ENCODE assay signal across 8 cellular contexts in the genomic region with DNA sequence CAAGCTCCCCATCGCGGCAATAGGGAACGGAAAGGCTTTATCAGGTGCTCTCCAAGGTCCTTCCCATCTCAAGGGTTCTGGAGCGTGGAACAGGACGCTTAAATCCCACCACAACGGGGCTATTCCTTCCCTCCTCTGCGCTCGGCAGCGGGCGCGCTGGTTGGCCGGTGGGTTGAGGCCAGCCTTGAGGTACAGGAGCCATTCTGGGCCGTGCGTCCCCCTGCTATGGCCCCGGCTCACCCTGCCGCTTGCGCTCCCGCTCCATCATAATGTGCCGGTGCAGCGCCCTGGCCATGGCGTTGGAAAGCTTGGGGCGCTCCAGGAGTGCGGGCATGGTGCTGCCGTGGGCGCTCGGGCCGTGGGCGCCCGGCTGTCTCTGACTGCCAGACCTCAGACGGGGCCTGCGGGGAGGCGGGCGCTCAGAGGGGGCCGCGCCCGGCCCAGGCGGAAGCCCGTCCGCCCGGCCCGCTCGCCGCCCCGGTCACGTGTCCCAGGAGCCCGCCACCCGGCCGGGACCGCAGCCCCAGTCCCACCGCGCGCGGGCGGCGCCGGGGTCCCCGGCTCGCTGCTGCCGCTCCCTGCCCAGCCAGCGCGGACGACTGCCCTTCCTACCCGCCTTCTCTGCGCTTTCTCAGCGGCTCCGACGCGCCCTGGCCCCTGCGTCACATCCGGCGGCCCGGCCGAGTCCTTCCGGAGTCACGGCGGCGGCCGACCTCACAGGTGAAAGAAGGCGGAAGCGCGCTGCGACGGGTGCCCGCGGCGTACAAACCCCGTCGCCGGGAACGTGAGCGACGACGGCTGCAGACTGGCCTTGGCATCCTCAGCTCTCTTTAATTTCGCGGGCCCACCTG. TPM values are rescaled to one million over a fixed set of nuclear protein-coding genes. Genes with fewer than 3 reads are reported as not detected.
DNase-seq lines count a peak whose midpoint lies in the region; TF ChIP-seq lines count a peak whose summit lies in the region.

A gene with protein sequence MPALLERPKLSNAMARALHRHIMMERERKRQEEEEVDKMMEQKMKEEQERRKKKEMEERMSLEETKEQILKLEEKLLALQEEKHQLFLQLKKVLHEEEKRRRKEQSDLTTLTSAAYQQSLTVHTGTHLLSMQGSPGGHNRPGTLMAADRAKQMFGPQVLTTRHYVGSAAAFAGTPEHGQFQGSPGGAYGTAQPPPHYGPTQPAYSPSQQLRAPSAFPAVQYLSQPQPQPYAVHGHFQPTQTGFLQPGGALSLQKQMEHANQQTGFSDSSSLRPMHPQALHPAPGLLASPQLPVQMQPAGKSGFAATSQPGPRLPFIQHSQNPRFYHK (minus strand): TSS at position 642 of the 851 bp plus-strand sequence. CDS start 308 bp downstream, at position 334.

- H3K27ac ChIP-seq in adrenal gland (peak within 1 kb of the TSS; percentile 43 to 100 (median 93)), trophoblast cell (ENCODE audit: low read depth, low read length) (peak within 1 kb of the TSS; percentile 74), tibial artery (peak within 1 kb of the TSS; percentile 89 to 92)

- H3K4me3 Mint-ChIP-seq in HFFc6: peak within 1 kb of the TSS; percentile 87
- peak within 1 kb of the TSS; percentile 88 for H3K4me3 Mint-ChIP-seq in T-helper 1 cell treated with Interleukin-12 subunit alpha and Interleukin-12 subunit beta and Interleukin-4 antibody, amounts not matched to agents 30 μg/mL and 1 μg/mL, for 36 hours

- H3K4me3 ChIP-seq in adrenal gland: peak within 1 kb of the TSS in 3 of 4 donors; percentile 43 to 99 (median 77)
- peak within 1 kb of the TSS; percentile 91 for H3K4me3 ChIP-seq in trophoblast cell (ENCODE audit: low read depth, low read length)
- H3K4me3 ChIP-seq in tibial artery: peak within 1 kb of the TSS; percentile 77 to 78

- peak within 1 kb of the TSS; percentile 76 for H3K4me2 ChIP-seq in trophoblast cell (ENCODE audit: low read length)

- H3K36me3 ChIP-seq in adrenal gland (replicated peaks in 1 of 2) (peaks cover 0 to 64% of the 10 kb centered on the region in 2 donors), trophoblast cell (ENCODE audit: control insufficient read depth in 1 of 2, insufficient read depth in 2 of 2, low read length in 2 of 2) (peaks cover 58 to 70% of the 10 kb centered on the region in 2 experiments), tibial artery (peaks cover 41 to 75% (median 64%) of the 10 kb centered on the region in 3 donors)

- peak within 1 kb of the TSS; percentile 93 for H4K8ac ChIP-seq in trophoblast cell (ENCODE audit: low read depth, low read length)

- H3K27me3 ChIP-seq in adrenal gland (no peaks in the 10 kb centered on the region), trophoblast cell (ENCODE audit: insufficient read depth, low read length) (no peaks in the 10 kb centered on the region), tibial artery (no peaks in the 10 kb centered on the region)

- peaks cover 50% of the 10 kb centered on the region for H3K4me1 Mint-ChIP-seq in HFFc6 (ENCODE audit: low read depth)
- peaks cover 43% of the 10 kb centered on the region for H3K4me1 Mint-ChIP-seq in T-helper 1 cell treated with Interleukin-12 subunit alpha and Interleukin-12 subunit beta and Interleukin-4 antibody, amounts not matched to agents 30 μg/mL and 1 μg/mL, for 36 hours (ENCODE audit: low read depth)

- H3K18ac ChIP-seq in trophoblast cell (ENCODE audit: low read length): peak within 1 kb of the TSS; percentile 87

- H3K36me3 Mint-ChIP-seq in HFFc6 (ENCODE audit: low read depth): peaks cover 52% of the 10 kb centered on the region
- H3K36me3 Mint-ChIP-seq in T-helper 1 cell treated with Interleukin-12 subunit alpha and Interleukin-12 subunit beta and Interleukin-4 antibody, amounts not matched to agents 30 μg/mL and 1 μg/mL, for 36 hours (ENCODE audit: low read depth): peaks cover 55% of the 10 kb centered on the region

- H3K9me3 Mint-ChIP-seq in HFFc6: no peaks in the 10 kb centered on the region
- no peaks in the 10 kb centered on the region for H3K9me3 Mint-ChIP-seq in T-helper 1 cell treated with Interleukin-12 subunit alpha and Interleukin-12 subunit beta and Interleukin-4 antibody, amounts not matched to agents 30 μg/mL and 1 μg/mL, for 36 hours

- H3K4ac ChIP-seq in trophoblast cell (ENCODE audit: low read depth, low read length): peak within 1 kb of the TSS; percentile 50

- H3K27me3 Mint-ChIP-seq in HFFc6 (ENCODE audit: insufficient read depth): peaks cover 21% of the 10 kb centered on the region
- no peaks in the 10 kb centered on the region for H3K27me3 Mint-ChIP-seq in T-helper 1 cell treated with Interleukin-12 subunit alpha and Interleukin-12 subunit beta and Interleukin-4 antibody, amounts not matched to agents 30 μg/mL and 1 μg/mL, for 36 hours (ENCODE audit: low read depth)

- peak within 1 kb of the TSS; percentile 27 for H2BK5ac ChIP-seq in trophoblast cell (ENCODE audit: low read depth, low read length, poor library complexity)

- H3K9me3 ChIP-seq in adrenal gland (replicated peaks in 1 of 3): no peaks in the 10 kb centered on the region
- no peaks in the 10 kb centered on the region for H3K9me3 ChIP-seq in trophoblast cell (ENCODE audit: insufficient read depth, low read depth, low read length)
- no peaks in the 10 kb centered on the region for H3K9me3 ChIP-seq in tibial artery

- peaks cover 3% of the 10 kb centered on the region for H3K79me2 ChIP-seq in trophoblast cell (ENCODE audit: control insufficient read depth, insufficient read depth, low read length, poor library complexity)

- H2AFZ ChIP-seq in trophoblast cell (ENCODE audit: insufficient read depth, low read length, poor library complexity): peak within 1 kb of the TSS; percentile 84

- H3K27ac Mint-ChIP-seq in HFFc6: peak within 1 kb of the TSS; percentile 78
- peak within 1 kb of the TSS; percentile 89 for H3K27ac Mint-ChIP-seq in T-helper 1 cell treated with Interleukin-12 subunit alpha and Interleukin-12 subunit beta and Interleukin-4 antibody, amounts not matched to agents 30 μg/mL and 1 μg/mL, for 36 hours

- no peak within 1 kb of the TSS for H3K23ac ChIP-seq in trophoblast cell (ENCODE audit: low read length)

- TF ChIP-seq POLR2A in adrenal gland (IDR thresholded peaks at IDR 0.05): peak; percentile 78 to 85

- H4K91ac ChIP-seq in trophoblast cell (ENCODE audit: low read depth, low read length): peak within 1 kb of the TSS; percentile 82

- DNase-seq in GM10266 (ENCODE audit: extremely low spot score) (peak; percentile 96), HFFc6 (peak; percentile 69), NCI-H1092 treated with DMSO at 0.1 percent for 48 hours (lab: John Stamatoyannopoulos, UW) (peak; percentile 71), adrenal gland (peak; percentile 89 to 96 (median 93)), cardiac septum (ENCODE audit: low spot score) (peak; percentile 98), trophoblast cell (peak; percentile 86 to 92), tibial artery (peak; percentile 91 to 95)

- H3K9ac ChIP-seq in trophoblast cell (ENCODE audit: low read length): peak within 1 kb of the TSS; percentile 96

- peak within 1 kb of the TSS; percentile 90 for H3K14ac ChIP-seq in trophoblast cell (ENCODE audit: low read length)

- peak within 1 kb of the TSS; percentile 87 for H4K12ac ChIP-seq in trophoblast cell (ENCODE audit: low read depth, low read length)

- H2BK120ac ChIP-seq in trophoblast cell (ENCODE audit: insufficient read depth, low read length, poor library complexity): peak within 1 kb of the TSS; percentile 50

- WGBS in adrenal gland, 4 donors: 0% methylated on average over 9 to 95 of the region's 95 CpGs
- no CpG with 5 or more reads among the region's 95 CpGs for WGBS in trophoblast cell (ENCODE audit: extremely low coverage, insufficient coverage, insufficient read length)

- H3K4me1 ChIP-seq in adrenal gland (replicated peaks in 1 of 2) (peaks cover 22 to 52% of the 10 kb centered on the region in 2 donors), trophoblast cell (ENCODE audit: control insufficient read depth in 1 of 2, insufficient read depth in 2 of 2, low read length in 2 of 2) (peaks cover 4 to 5% of the 10 kb centered on the region in 2 experiments), tibial artery (peaks cover 0 to 49% (median 35%) of the 10 kb centered on the region in 4 donors)

- H3K79me1 ChIP-seq in trophoblast cell (ENCODE audit: low read length): peaks cover 2% of the 10 kb centered on the region

- intact Hi-C loops in adrenal gland (cut with DNase I) (no loop called here), cardiac septum (cut with DNase I) (no loop called here), tibial artery (cut with DNase I; ENCODE audit: low total_unique reads) (no loop called here)

- no peak within 1 kb of the TSS for H2BK12ac ChIP-seq in trophoblast cell (ENCODE audit: low read length)

- TF ChIP-seq CTCF in GM10266 (IDR thresholded peaks at IDR 0.05; ENCODE audit: control insufficient read depth, insufficient read depth, low read depth, missing control alignments) (no peak), HFFc6 (IDR thresholded peaks at IDR 0.05) (no peak), adrenal gland (IDR thresholded peaks at IDR 0.05) (peak in 1 of 6 experiments; percentile 1), tibial artery (IDR thresholded peaks at IDR 0.05) (no peak)

- peak within 1 kb of the TSS; percentile 19 for H2AK5ac ChIP-seq in trophoblast cell (ENCODE audit: low read length)

RNA-seq across cellular contexts. Expression of the gene that starts here (rescaled TPM):
- 10 to 100 TPM; 34.7 to 45.2 (median 40.7) TPM for total RNA-seq in HFFc6 (2021; fragmentation: NEBNext Ultra II Directional; extraction: Animal tissue kit (Norgen Biotek cat#: 25700))
- total RNA-seq in adrenal gland (100 to 1,000 TPM in 4 of 8 donors, 10 to 100 TPM in 4; 69.1 to 124 (median 101) TPM), cardiac septum (49.0 TPM)
- 100 to 1,000 TPM; 167 to 196 (median 191) TPM for polyA plus RNA-seq in adrenal gland
- 61.9 and 63.7 TPM in 2 replicates for polyA plus RNA-seq in trophoblast cell (2013)

Comparison
In these comparisons a context has a peak if more than half of its experiments do, and no peak if none do; other contexts are left out.
1. Peak in every context shown above with its lines: DNase-seq, H3K4me3 ChIP-seq and H3K27ac ChIP-seq.